Comparison of ENCODE assay signal across 12 cellular contexts in genomic region chr4:157804986-157805385, GRCh38.
A peak's percentile ranks its signal among the peaks of the same experiment; 100 is the strongest.
DNase-seq lines count a peak whose midpoint lies in the region; FAIRE-seq and TF ChIP-seq lines count a peak whose summit lies in the region.
"Had no signal": no experiment of that assay in that cellular context is flagged by ENCODE, and none has a peak within 500 bp of the region (broad histone marks: within the 10 kb centered on the region; RNA-seq: fewer than 3 reads in every experiment).

No MANE protein-coding gene starts in this region.

- TF ChIP-seq CTCF in cardiac muscle cell (IDR thresholded peaks at IDR 0.05; ENCODE audit: low read depth, low read length) (peak; percentile 17), right atrium auricular region (IDR thresholded peaks at IDR 0.05) (no peak), astrocyte (IDR thresholded peaks at IDR 0.05; ENCODE audit: insufficient read depth, low read depth, low read length) (peak; percentile 9)

- H3K36me3 ChIP-seq in cardiac muscle cell (no peaks in the 10 kb centered on the region), right atrium auricular region (no peaks in the 10 kb centered on the region), astrocyte (ENCODE audit: insufficient read depth, low read length) (no peaks in the 10 kb centered on the region)
- H3K36me3 ChIP-seq: tibial nerve had no signal

- DNase-seq in cardiac muscle cell (ENCODE audit: low read depth in 1 of 2, low spot score in 1 of 2) (peak in 1 of 2 donors; percentile 53), right atrium auricular region (ENCODE audit: low spot score) (no peak), astrocyte (ENCODE audit: low read depth) (peak; percentile 6), iPS-NIHi7 (ENCODE audit: extremely low spot score) (peak; percentile 17), KBM-7 (no peak), NCI-H1092 (lab: John Stamatoyannopoulos, UW) (no peak), cerebellum (ENCODE audit: low spot score) (no peak), ureter (ENCODE audit: low spot score) (no peak)
- DNase-seq: effector memory CD4-positive, alpha-beta T cell; mesenchymal stem cell had no signal

- no peaks in the 10 kb centered on the region for H3K27me3 ChIP-seq in cardiac muscle cell
- no peaks in the 10 kb centered on the region for H3K27me3 ChIP-seq in right atrium auricular region
- H3K27me3 ChIP-seq in astrocyte (ENCODE audit: insufficient read depth, low read length), result no peaks in the 10 kb centered on the region
- H3K27me3 ChIP-seq: tibial nerve had no signal

- no peak for FAIRE-seq in astrocyte (lab: Jason Lieb, UNC)

- H3K9ac ChIP-seq in astrocyte (ENCODE audit: low read length), result no peak overlapping the region
- H3K9ac ChIP-seq: KMS-11 had no signal

- H3K36me3 Mint-ChIP-seq in astrocyte (ENCODE audit: low read depth, unreplicated experiment), result no peaks in the 10 kb centered on the region

- H4K20me1 ChIP-seq in astrocyte (ENCODE audit: insufficient read depth, low read length), result no peaks in the 10 kb centered on the region

- no peak overlapping the region for H3K4me3 ChIP-seq in cardiac muscle cell
- no peak overlapping the region for H3K4me3 ChIP-seq in right atrium auricular region
- H3K4me3 ChIP-seq in astrocyte (ENCODE audit: insufficient read depth, low read depth, low read length), result no peak overlapping the region
- H3K4me3 ChIP-seq: tibial nerve had no signal

- H3K27ac Mint-ChIP-seq in astrocyte (ENCODE audit: unreplicated experiment), result no peak overlapping the region

- H3K4me1 Mint-ChIP-seq in astrocyte (ENCODE audit: low read depth, unreplicated experiment), result peaks cover 2% of the 10 kb centered on the region

- H3K27me3 Mint-ChIP-seq in astrocyte (ENCODE audit: low read depth, unreplicated experiment), result no peaks in the 10 kb centered on the region

- H2AFZ ChIP-seq in astrocyte (ENCODE audit: low read depth, low read length), result no peak overlapping the region

- H3K9me3 Mint-ChIP-seq in astrocyte (ENCODE audit: unreplicated experiment), result peaks cover 3% of the 10 kb centered on the region

- H3K4me1 ChIP-seq in cardiac muscle cell (ENCODE audit: low read depth) (peaks cover 22% of the 10 kb centered on the region), right atrium auricular region (no peaks in the 10 kb centered on the region), astrocyte (ENCODE audit: insufficient read depth, low read length) (no peaks in the 10 kb centered on the region)
- H3K4me1 ChIP-seq: tibial nerve had no signal

- H3K27ac ChIP-seq in cardiac muscle cell (peak overlapping the region; percentile 81), right atrium auricular region (no peak overlapping the region), astrocyte (ENCODE audit: low read depth, low read length) (no peak overlapping the region)
- H3K27ac ChIP-seq: KMS-11, tibial nerve had no signal

- in situ Hi-C loops in KBM-7 (cut with MboI; ENCODE audit: low pct_unique_long_range_greater_than_20kb, low sequenced_read_pairs), result no loop called here

- no peaks in the 10 kb centered on the region for H3K9me3 ChIP-seq in cardiac muscle cell (ENCODE audit: low read depth)
- peaks cover 0 to 14% of the 10 kb centered on the region in 2 donors for H3K9me3 ChIP-seq in right atrium auricular region
- no peaks in the 10 kb centered on the region for H3K9me3 ChIP-seq in astrocyte (ENCODE audit: insufficient read depth, low read depth, low read length)

- H3K4me2 ChIP-seq in astrocyte (ENCODE audit: low read length), result no peak overlapping the region
- H3K4me2 ChIP-seq: KMS-11 had no signal

- no peak overlapping the region for H3K4me3 Mint-ChIP-seq in astrocyte (ENCODE audit: unreplicated experiment)

- no peaks in the 10 kb centered on the region for H3K79me2 ChIP-seq in astrocyte (ENCODE audit: insufficient read depth, low read length)

Comparison
In these comparisons a context has a peak if more than half of its experiments do, and no peak if none do; other contexts are left out.
1. CTCF ChIP-seq: peak in cardiac muscle cell (single experiment) and astrocyte (single experiment); none in right atrium auricular region (0 of 2).
2. DNase-seq: peak in astrocyte (single experiment) and iPS-NIHi7 (single experiment); none in right atrium auricular region (single experiment), KBM-7 (single experiment), NCI-H1092 (single experiment), cerebellum (single experiment) and ureter (single experiment).